ENCODE assay signal across 1 cellular context in genomic region chr2:46494596-46494995, GRCh38.
TF ChIP-seq lines count a peak whose summit lies in the region.

No MANE protein-coding gene starts in this region.

TF ChIP-seq in IMR-90, 13 proteins besides CTCF, POLR2A, EP300 and RAD21:
- TF ChIP-seq BHLHE40 (IDR thresholded peaks at IDR 0.05; ENCODE audit: low read depth, low read length): no peak
- no peak for TF ChIP-seq SMC3 (IDR thresholded peaks at IDR 0.05; ENCODE audit: low read depth, low read length)
- TF ChIP-seq MAZ (IDR thresholded peaks at IDR 0.05; ENCODE audit: borderline replicate concordance, low read depth, low read length): no peak
- no peak for TF ChIP-seq MAFK (IDR thresholded peaks at IDR 0.05; ENCODE audit: low read depth, low read length)
- TF ChIP-seq, protein P1, sequence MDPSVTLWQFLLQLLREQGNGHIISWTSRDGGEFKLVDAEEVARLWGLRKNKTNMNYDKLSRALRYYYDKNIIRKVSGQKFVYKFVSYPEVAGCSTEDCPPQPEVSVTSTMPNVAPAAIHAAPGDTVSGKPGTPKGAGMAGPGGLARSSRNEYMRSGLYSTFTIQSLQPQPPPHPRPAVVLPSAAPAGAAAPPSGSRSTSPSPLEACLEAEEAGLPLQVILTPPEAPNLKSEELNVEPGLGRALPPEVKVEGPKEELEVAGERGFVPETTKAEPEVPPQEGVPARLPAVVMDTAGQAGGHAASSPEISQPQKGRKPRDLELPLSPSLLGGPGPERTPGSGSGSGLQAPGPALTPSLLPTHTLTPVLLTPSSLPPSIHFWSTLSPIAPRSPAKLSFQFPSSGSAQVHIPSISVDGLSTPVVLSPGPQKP (IDR thresholded peaks at IDR 0.05; ENCODE audit: borderline replicate concordance, low read depth, low read length): no peak
- no peak for TF ChIP-seq NFE2L2 (IDR thresholded peaks at IDR 0.05; ENCODE audit: low read depth, low read length)
- no peak for TF ChIP-seq CHD1 (IDR thresholded peaks at IDR 0.05; ENCODE audit: low read depth, low read length)
- no peak for TF ChIP-seq MXI1 (IDR thresholded peaks at IDR 0.05; ENCODE audit: borderline replicate concordance, low read depth, low read length)
- TF ChIP-seq, protein P2, sequence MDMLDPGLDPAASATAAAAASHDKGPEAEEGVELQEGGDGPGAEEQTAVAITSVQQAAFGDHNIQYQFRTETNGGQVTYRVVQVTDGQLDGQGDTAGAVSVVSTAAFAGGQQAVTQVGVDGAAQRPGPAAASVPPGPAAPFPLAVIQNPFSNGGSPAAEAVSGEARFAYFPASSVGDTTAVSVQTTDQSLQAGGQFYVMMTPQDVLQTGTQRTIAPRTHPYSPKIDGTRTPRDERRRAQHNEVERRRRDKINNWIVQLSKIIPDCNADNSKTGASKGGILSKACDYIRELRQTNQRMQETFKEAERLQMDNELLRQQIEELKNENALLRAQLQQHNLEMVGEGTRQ (IDR thresholded peaks at IDR 0.05; ENCODE audit: low read depth, low read length): no peak
- no peak for TF ChIP-seq FOS (IDR thresholded peaks at IDR 0.05; ENCODE audit: low read depth, low read length)
- no peak for TF ChIP-seq CEBPB (IDR thresholded peaks at IDR 0.05; ENCODE audit: low read depth, low read length)
- TF ChIP-seq RCOR1 (IDR thresholded peaks at IDR 0.05; ENCODE audit: insufficient replicate concordance, low read length): no peak
- no peak for TF ChIP-seq RFX5 (IDR thresholded peaks at IDR 0.05; ENCODE audit: low read depth, low read length)
